16 cellular contexts compared by ENCODE assay signal in the genomic region with DNA sequence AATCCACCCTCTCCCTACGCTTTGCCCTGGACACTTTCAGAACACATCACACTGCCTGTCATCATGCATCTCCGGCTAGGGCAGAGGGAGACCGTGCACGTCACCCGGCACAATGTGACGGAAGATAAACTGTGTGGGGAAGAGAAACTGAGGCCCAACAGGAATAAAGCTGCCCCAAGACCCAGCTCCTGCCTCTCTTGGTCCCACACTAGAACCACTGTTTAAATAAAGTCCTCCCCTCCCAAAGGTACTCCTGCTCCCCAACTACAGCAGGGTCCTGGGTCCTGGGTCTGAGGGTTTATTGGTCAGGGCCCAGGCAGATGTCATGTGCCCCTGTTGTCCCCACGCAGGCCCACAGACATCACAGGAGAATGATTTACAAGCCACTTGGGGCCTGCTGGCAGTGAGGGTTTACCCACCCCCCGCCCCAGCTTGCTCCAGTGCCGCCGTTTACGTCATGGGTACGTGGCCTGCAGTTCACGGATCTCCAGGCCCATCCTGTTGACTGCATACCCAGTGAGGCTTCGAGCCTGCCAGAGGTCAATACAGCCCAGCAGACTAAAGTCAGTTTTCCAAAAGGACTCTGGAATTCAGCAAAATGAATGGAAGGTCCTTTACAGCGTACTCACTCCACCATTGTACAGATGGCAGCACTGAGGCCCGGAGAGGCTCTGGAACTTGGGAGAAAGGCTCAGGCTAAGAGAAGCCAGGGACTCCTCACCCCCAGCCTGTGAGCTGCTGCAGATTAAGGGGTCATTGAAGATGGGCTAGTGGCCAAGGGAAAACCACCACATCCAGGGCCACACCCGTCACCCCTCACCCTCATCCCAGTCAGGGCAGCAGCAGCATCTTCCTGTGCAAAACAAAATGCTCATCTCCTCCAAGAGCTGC. TPM values are rescaled to one million over a fixed set of nuclear protein-coding genes. Genes with fewer than 3 reads are reported as not detected.
DNase-seq lines count a peak whose midpoint lies in the region; TF ChIP-seq lines count a peak whose summit lies in the region.
"Had no signal": no experiment of that assay in that cellular context is flagged by ENCODE, and none has a peak within 500 bp of the region (broad histone marks: within the 10 kb centered on the region; RNA-seq: fewer than 3 reads in every experiment).

No MANE protein-coding gene starts in this region.

- H3K4me3 Mint-ChIP-seq in endodermal cell = no peak overlapping the region
- H3K4me3 Mint-ChIP-seq: IgD-negative memory B cell had no signal

- no peak for TF ChIP-seq CTCF in endodermal cell (conservative IDR thresholded peaks at IDR 0.05)

- H3K36me3 Mint-ChIP-seq in endodermal cell (ENCODE audit: low read depth) = peaks cover 3% of the 10 kb centered on the region
- H3K36me3 Mint-ChIP-seq: IgD-negative memory B cell had no signal

- no peak for TF ChIP-seq POLR2A in erythroblast (IDR thresholded peaks at IDR 0.05; ENCODE audit: low read length)

- H3K36me3 ChIP-seq in endodermal cell (ENCODE audit: control insufficient read depth, insufficient read depth, low read length) (no peaks in the 10 kb centered on the region), SJCRH30 (no peaks in the 10 kb centered on the region)

- H3K9me3 ChIP-seq in endodermal cell (ENCODE audit: control insufficient read depth, low read length) = no peaks in the 10 kb centered on the region
- no peaks in the 10 kb centered on the region for H3K9me3 ChIP-seq in SJCRH30 (replicated peaks)
- H3K9me3 ChIP-seq: A549 had no signal

- no peak overlapping the region for H3K27ac Mint-ChIP-seq in endodermal cell
- H3K27ac Mint-ChIP-seq: IgD-negative memory B cell had no signal

- no peak overlapping the region for H3K4me3 ChIP-seq in endodermal cell (ENCODE audit: low read length)
- no peak overlapping the region for H3K4me3 ChIP-seq in SJCRH30
- H3K4me3 ChIP-seq: A549 had no signal

- H3K9me3 Mint-ChIP-seq in endodermal cell = no peaks in the 10 kb centered on the region
- H3K9me3 Mint-ChIP-seq: IgD-negative memory B cell had no signal

- H3K27me3 ChIP-seq in endodermal cell (ENCODE audit: control insufficient read depth, insufficient read depth, low read length, poor library complexity, severe bottlenecking) (no peaks in the 10 kb centered on the region), SJCRH30 (no peaks in the 10 kb centered on the region)

- H3K27ac ChIP-seq in endodermal cell (ENCODE audit: low read depth, low read length) = no peak overlapping the region
- H3K27ac ChIP-seq in SJCRH30 = no peak overlapping the region
- H3K27ac ChIP-seq: A549, parathyroid adenoma had no signal

- no peak overlapping the region for H3K9ac ChIP-seq in endodermal cell (ENCODE audit: extremely low read depth, low read length, poor library complexity, severe bottlenecking)
- H3K9ac ChIP-seq: parathyroid adenoma had no signal

- H3K4me1 ChIP-seq in endodermal cell (ENCODE audit: control insufficient read depth, insufficient read depth, low read length) = no peaks in the 10 kb centered on the region
- H3K4me1 ChIP-seq in SJCRH30 = 0 out of 2 replicates have a peak, but pooled peaks cover 8% of the 10 kb centered on the region
- H3K4me1 ChIP-seq: A549 had no signal

- peak; percentile 10 for DNase-seq in activated T-cell treated with anti-CD3 and anti-CD28 coated beads, Interleukin-2, amount 50 U/mL, for 1 hour
- DNase-seq in activated T-cell treated with anti-CD3 and anti-CD28 coated beads for 4 hours (no peak), endodermal cell (peak; percentile 33), posterior vena cava (ENCODE audit: low spot score) (peak; percentile 35), SJCRH30 (no peak), erythroblast (lab: John Stamatoyannopoulos, UW) (no peak)
- DNase-seq: activated CD8-positive, alpha-beta memory T cell treated with anti-CD3 and anti-CD28 coated beads, Interleukin-2, amount 50 U/mL, for 48 hours; amniotic stem cell; dermis blood vessel endothelial cell; GDM1; NCI-H1105 had no signal

- WGBS in endodermal cell (ENCODE audit: insufficient coverage in 1 of 2, insufficient read length in 1 of 2), 2 experiments = 88 to 100% methylated on average over 2 to 17 of the region's 17 CpGs

- no peaks in the 10 kb centered on the region for H3K27me3 Mint-ChIP-seq in endodermal cell (ENCODE audit: insufficient read depth)
- H3K27me3 Mint-ChIP-seq: IgD-negative memory B cell had no signal

- H3K4me1 Mint-ChIP-seq in endodermal cell = no peaks in the 10 kb centered on the region
- H3K4me1 Mint-ChIP-seq: IgD-negative memory B cell had no signal

- intact Hi-C loops in posterior vena cava (cut with DNase I) = no loop called here

RNA-seq across cellular contexts. Expression of a gene that starts 23.2 kb away (rescaled TPM):
- 10 to 100 TPM in 1 of 2 donors, 1 to 10 TPM in 1; 8.9 to 20.8 TPM for total RNA-seq in endodermal cell
- 2.4 TPM for polyA plus RNA-seq in endodermal cell (2013, experiment 1 of 2)
- 1.6 TPM for polyA plus RNA-seq in endodermal cell (2013, experiment 2 of 2)
- 10 to 100 TPM; 12.1 to 12.5 TPM for total RNA-seq in posterior vena cava
- total RNA-seq in SJCRH30 (2014; rRNA removed; shearing (Covaris generic)) = 6.5 and 9.4 TPM in 2 replicates

RNA-seq across cellular contexts. Expression of a gene that starts 30.9 kb away (rescaled TPM):
- total RNA-seq in endodermal cell (1 to 10 TPM; 1.0 to 1.1 TPM), posterior vena cava (1 to 10 TPM; 1.4 TPM)
- 0.21 TPM for polyA plus RNA-seq in endodermal cell (2013, experiment 1 of 2)
- 0.21 TPM for polyA plus RNA-seq in endodermal cell (2013, experiment 2 of 2)
- total RNA-seq in SJCRH30 (2014; rRNA removed; shearing (Covaris generic)) = 0.08 and 0.10 TPM in 2 replicates
- polyA plus RNA-seq: IgD-negative memory B cell had no signal

RNA-seq across cellular contexts. Expression of a gene that starts 47.4 kb away (rescaled TPM):
- total RNA-seq in endodermal cell (1 to 10 TPM; 1.2 to 4.4 TPM), posterior vena cava (not detected)
- polyA plus RNA-seq in endodermal cell (2013, experiment 1 of 2) = 0.43 TPM
- polyA plus RNA-seq in endodermal cell (2013, experiment 2 of 2) = 0.62 TPM
- total RNA-seq in SJCRH30 (2014; rRNA removed; shearing (Covaris generic)) = not detected in 2 replicates
- total RNA-seq: dermis blood vessel endothelial cell, fibroblast of lung had no signal
- polyA plus RNA-seq: A549, fibroblast of lung, IgD-negative memory B cell had no signal

RNA-seq across cellular contexts. Expression of a gene that starts 57.9 kb away (rescaled TPM):
- total RNA-seq in endodermal cell (not detected), posterior vena cava (under 1 TPM in 1 of 2 donors, not detected in 1; 0.28 TPM)
- not detected for polyA plus RNA-seq in endodermal cell (2013, experiment 1 of 2)
- not detected for polyA plus RNA-seq in endodermal cell (2013, experiment 2 of 2)
- total RNA-seq in SJCRH30 (2014; rRNA removed; shearing (Covaris generic)) = not detected in 2 replicates
- total RNA-seq: dermis blood vessel endothelial cell, fibroblast of lung, temporal lobe had no signal
- polyA plus RNA-seq: A549, fibroblast of lung, IgD-negative memory B cell had no signal

Comparison
In these comparisons a context has a peak if more than half of its experiments do, and no peak if none do; other contexts are left out.
1. DNase-seq: peak in activated T-cell treated with anti-CD3 and anti-CD28 coated beads, Interleukin-2, amount 50 U/mL, for 1 hour (single experiment), endodermal cell (single experiment) and posterior vena cava (single experiment); none in activated T-cell treated with anti-CD3 and anti-CD28 coated beads for 4 hours (single experiment), SJCRH30 (0 of 2) and erythroblast (0 of 2).